ENCODE assay signal across 25 cellular contexts in genomic region chr5:31645420-31646081, GRCh38. TPM values are rescaled to one million over a fixed set of nuclear protein-coding genes. Genes with fewer than 3 reads are reported as not detected.
"Had no signal": no experiment of that assay in that cellular context is flagged by ENCODE, and none has a peak within 500 bp of the region (broad histone marks: within the 10 kb centered on the region; RNA-seq: fewer than 3 reads in every experiment).

No MANE protein-coding gene starts in this region.

- H3K36me3 Mint-ChIP-seq: activated CD4-positive, alpha-beta memory T cell treated with anti-CD3 and anti-CD28 coated beads for 36 hours; activated naive CD4-positive, alpha-beta T cell treated with anti-CD3 and anti-CD28 coated beads, Interleukin-2, amount 50 U/mL, for 72 hours; naive thymus-derived CD8-positive, alpha-beta T cell; type B pancreatic cell had no signal

- H3K9me3 ChIP-seq: breast epithelium, esophagus muscularis mucosa, lower lobe of right lung, right lobe of liver, uterus had no signal

- H3K27me3 ChIP-seq: breast epithelium, esophagus muscularis mucosa, right lobe of liver, uterus had no signal

- H3K9me3 Mint-ChIP-seq: activated CD4-positive, alpha-beta memory T cell treated with anti-CD3 and anti-CD28 coated beads for 36 hours; activated CD4-positive, alpha-beta T cell treated with anti-CD3 and anti-CD28 coated beads, Interleukin-2, amount 10 ng/mL, durations not matched to agents 24 days and 14 days; activated naive CD4-positive, alpha-beta T cell treated with anti-CD3 and anti-CD28 coated beads, Interleukin-2, amount 50 U/mL, for 72 hours; activated T-helper 2 cell treated with anti-CD3 and anti-CD28 coated beads, Interferon-gamma antibody, Interleukin-2, Interleukin-4, amounts not matched to agents 10 μg/mL and 5 μg/mL and 100 μg/mL, durations not matched to agents 14 hours and 24 hours and 36 hours; central memory CD8-positive, alpha-beta T cell; dendritic cell treated with granulocyte-macrophage colony-stimulating factor and Interleukin-4, amounts not matched to agents 40 ng/mL and 50 ng/mL, for 4 days; naive thymus-derived CD8-positive, alpha-beta T cell; stimulated activated naive CD8-positive, alpha-beta T cell treated with anti-CD3 and anti-CD28 coated beads, Interleukin-15, Interleukin-2, amounts not matched to agents 100 ng/mL and 50 ng/mL, for 24 hours; T-helper 1 cell treated with Interleukin-12 subunit alpha and Interleukin-12 subunit beta and Interleukin-4 antibody, amounts not matched to agents 30 μg/mL and 1 μg/mL, for 36 hours; type B pancreatic cell had no signal

- H3K4me2 ChIP-seq: hepatocyte had no signal

- H3K79me2 ChIP-seq: hepatocyte had no signal

- DNase-seq: activated CD4-positive, alpha-beta memory T cell treated with anti-CD3 and anti-CD28 coated beads for 36 hours; activated CD4-positive, alpha-beta T cell treated with anti-CD3 and anti-CD28 coated beads, Interleukin-2, amount 10 ng/mL, durations not matched to agents 24 days and 14 days; activated CD4-positive, CD25-positive, alpha-beta regulatory T cell treated with anti-CD3 and anti-CD28 coated beads, Interleukin-2, amount 50 U/mL, for 72 hours; activated T-cell treated with anti-CD3 and anti-CD28 coated beads, Interleukin-2, amount 50 U/mL, for 48 hours; foreskin keratinocyte; kidney; lower lobe of right lung; mesenchymal stem cell; naive thymus-derived CD8-positive, alpha-beta T cell; posterior cingulate gyrus; right lobe of liver; stimulated activated CD4-positive, alpha-beta T cell treated with anti-CD3 and anti-CD28 coated beads, Interleukin-2, amount 100 ng/mL, for 48 hours; T1000; uterus; WERI-Rb-1 had no signal

- H3K4me3 ChIP-seq: breast epithelium, esophagus muscularis mucosa, hepatocyte, lower lobe of right lung, right lobe of liver, uterus had no signal

- ATAC-seq: activated naive CD4-positive, alpha-beta T cell treated with anti-CD3 and anti-CD28 coated beads, Interleukin-2, amount 50 U/mL, for 72 hours; foreskin keratinocyte; lower lobe of right lung; naive thymus-derived CD8-positive, alpha-beta T cell; right lobe of liver had no signal

- H3K27me3 Mint-ChIP-seq: activated CD4-positive, alpha-beta memory T cell treated with anti-CD3 and anti-CD28 coated beads for 36 hours had no signal

- H2AFZ ChIP-seq: hepatocyte had no signal

- FAIRE-seq: kidney had no signal

- H3K27ac ChIP-seq: breast epithelium, esophagus muscularis mucosa, foreskin keratinocyte, hepatocyte, lower lobe of right lung, right lobe of liver, uterus, WERI-Rb-1 had no signal

- H3K36me3 ChIP-seq: breast epithelium, esophagus muscularis mucosa, lower lobe of right lung, right lobe of liver, uterus, WERI-Rb-1 had no signal

- H3K4me1 Mint-ChIP-seq: activated CD4-positive, alpha-beta T cell treated with anti-CD3 and anti-CD28 coated beads, Interleukin-2, amount 10 ng/mL, durations not matched to agents 24 days and 14 days; central memory CD8-positive, alpha-beta T cell; naive thymus-derived CD8-positive, alpha-beta T cell had no signal

- H3K4me1 ChIP-seq: breast epithelium, foreskin keratinocyte, lower lobe of right lung, right lobe of liver, uterus had no signal

- H3K4me3 Mint-ChIP-seq: activated CD4-positive, alpha-beta memory T cell treated with anti-CD3 and anti-CD28 coated beads for 36 hours; activated CD4-positive, alpha-beta T cell treated with anti-CD3 and anti-CD28 coated beads, Interleukin-2, amount 10 ng/mL, durations not matched to agents 24 days and 14 days; central memory CD8-positive, alpha-beta T cell; dendritic cell treated with granulocyte-macrophage colony-stimulating factor and Interleukin-4, amounts not matched to agents 40 ng/mL and 50 ng/mL, for 4 days; naive thymus-derived CD8-positive, alpha-beta T cell; stimulated activated naive CD8-positive, alpha-beta T cell treated with anti-CD3 and anti-CD28 coated beads, Interleukin-15, Interleukin-2, amounts not matched to agents 100 ng/mL and 50 ng/mL, for 24 hours; T-helper 1 cell treated with Interleukin-12 subunit alpha and Interleukin-12 subunit beta and Interleukin-4 antibody, amounts not matched to agents 30 μg/mL and 1 μg/mL, for 36 hours; type B pancreatic cell had no signal

- H3K27ac Mint-ChIP-seq: activated CD4-positive, alpha-beta memory T cell treated with anti-CD3 and anti-CD28 coated beads for 36 hours; activated CD4-positive, alpha-beta T cell treated with anti-CD3 and anti-CD28 coated beads, Interleukin-2, amount 10 ng/mL, durations not matched to agents 24 days and 14 days; activated naive CD4-positive, alpha-beta T cell treated with anti-CD3 and anti-CD28 coated beads, Interleukin-2, amount 50 U/mL, for 72 hours; activated T-helper 2 cell treated with anti-CD3 and anti-CD28 coated beads, Interferon-gamma antibody, Interleukin-2, Interleukin-4, amounts not matched to agents 10 μg/mL and 5 μg/mL and 100 μg/mL, durations not matched to agents 14 hours and 24 hours and 36 hours; dendritic cell treated with granulocyte-macrophage colony-stimulating factor and Interleukin-4, amounts not matched to agents 40 ng/mL and 50 ng/mL, for 4 days; naive thymus-derived CD8-positive, alpha-beta T cell; stimulated activated naive CD8-positive, alpha-beta T cell treated with anti-CD3 and anti-CD28 coated beads, Interleukin-15, Interleukin-2, amounts not matched to agents 100 ng/mL and 50 ng/mL, for 24 hours; T-helper 1 cell treated with Interleukin-12 subunit alpha and Interleukin-12 subunit beta and Interleukin-4 antibody, amounts not matched to agents 30 μg/mL and 1 μg/mL, for 36 hours; type B pancreatic cell had no signal

RNA-seq across cellular contexts. Expression of gene PDZD2, which starts 6.6 kb away (rescaled TPM):
- total RNA-seq: activated CD4-positive, alpha-beta memory T cell treated with anti-CD3 and anti-CD28 coated beads for 36 hours; activated CD4-positive, alpha-beta T cell treated with anti-CD3 and anti-CD28 coated beads, Interleukin-2, amount 10 ng/mL, durations not matched to agents 24 days and 14 days had no signal
